Comparison of ENCODE assay signal across 1 cellular context in the genomic region with DNA sequence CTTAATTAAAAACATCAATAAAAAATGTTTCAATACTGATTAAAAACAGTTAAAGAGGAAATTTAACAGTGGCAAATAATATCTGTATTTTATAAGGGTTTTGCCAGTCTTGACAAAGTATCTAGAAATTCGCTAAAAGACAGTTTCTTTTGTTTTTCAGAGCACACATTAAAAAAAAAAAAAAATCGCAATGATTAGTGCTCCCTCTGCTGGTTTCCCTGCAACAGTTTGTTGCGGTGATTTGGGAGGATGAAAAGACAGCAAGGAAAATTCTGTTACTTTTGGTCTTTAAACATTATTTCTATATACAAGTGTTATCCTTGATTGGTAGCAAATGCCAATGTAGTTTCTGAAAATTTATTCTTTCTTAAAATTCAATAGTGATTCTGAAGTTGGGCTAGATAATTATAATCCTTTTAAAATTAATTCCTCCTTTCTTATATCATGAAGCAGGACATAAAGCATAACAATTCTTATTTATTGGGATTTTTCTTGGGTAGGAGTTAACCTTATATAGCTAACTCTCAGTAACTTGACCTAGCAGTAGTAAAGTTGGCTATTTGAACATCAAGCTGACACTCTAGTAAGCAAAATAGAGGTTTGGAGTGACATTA.
TF ChIP-seq lines count a peak whose summit lies in the region.

No MANE protein-coding gene starts in this region.

TF ChIP-seq in WTC11, 78 proteins besides CTCF, POLR2A, EP300 and RAD21 (continued from another document):
- no peak for TF ChIP-seq ARID4B (CRISPR knock-in tag; IDR thresholded peaks at IDR 0.05; ENCODE audit: borderline replicate concordance)
- TF ChIP-seq ZNF416 (CRISPR knock-in tag; IDR thresholded peaks at IDR 0.05), result no peak
- TF ChIP-seq IRF1 (CRISPR knock-in tag; IDR thresholded peaks at IDR 0.05), result no peak
- no peak for TF ChIP-seq ELF4 (CRISPR knock-in tag; IDR thresholded peaks at IDR 0.05; ENCODE audit: low read depth)
- no peak for TF ChIP-seq ZNF317 (CRISPR knock-in tag; IDR thresholded peaks at IDR 0.05; ENCODE audit: borderline replicate concordance, low read depth)
- no peak for TF ChIP-seq EMX1 (CRISPR knock-in tag; IDR thresholded peaks at IDR 0.05)
- TF ChIP-seq ESRRA (CRISPR knock-in tag; IDR thresholded peaks at IDR 0.05; ENCODE audit: borderline replicate concordance), result no peak
- TF ChIP-seq SMAD4 (CRISPR knock-in tag; IDR thresholded peaks at IDR 0.05), result no peak
- no peak for TF ChIP-seq ETV6 (CRISPR knock-in tag; IDR thresholded peaks at IDR 0.05)
- no peak for TF ChIP-seq TEAD1 (CRISPR knock-in tag; IDR thresholded peaks at IDR 0.05)
- TF ChIP-seq KAT7 (CRISPR knock-in tag; IDR thresholded peaks at IDR 0.05; ENCODE audit: borderline replicate concordance), result no peak
- TF ChIP-seq FOXP1 (CRISPR knock-in tag; IDR thresholded peaks at IDR 0.05; ENCODE audit: borderline replicate concordance), result no peak
